Comparison of ENCODE assay signal across 8 cellular contexts in the genomic region with DNA sequence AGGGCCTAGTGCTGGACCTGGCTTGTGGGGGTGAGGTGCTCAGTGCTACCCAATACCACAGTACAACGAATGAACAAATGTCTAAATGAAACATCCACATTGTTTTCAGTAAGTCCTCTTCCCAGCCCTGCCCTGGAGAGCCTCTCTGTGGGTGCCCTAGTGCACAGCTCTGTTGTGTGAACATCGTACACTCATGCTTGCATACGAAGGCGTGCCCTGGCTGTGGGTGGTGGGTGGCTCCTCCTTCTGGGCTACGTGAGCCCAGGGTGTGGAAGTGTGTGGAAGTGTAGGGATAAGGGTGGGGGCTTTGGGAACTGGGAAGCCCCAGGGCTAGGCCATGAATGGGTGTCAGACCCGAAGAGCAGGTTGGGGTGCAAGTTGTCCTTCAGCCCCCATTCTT.
DNase-seq lines count a peak whose midpoint lies in the region; ATAC-seq and TF ChIP-seq lines count a peak whose summit lies in the region.

No MANE protein-coding gene starts in this region.

- H3K36me3 Mint-ChIP-seq in nephron (ENCODE audit: low read depth), result no peaks in the 10 kb centered on the region

- no peaks in the 10 kb centered on the region for H3K36me3 ChIP-seq in BLaER1 treated with 17β-estradiol and CSF1 and Interleukin-3, amounts not matched to agents 10 nM and 100 nM
- no peaks in the 10 kb centered on the region; the same call in 1 of the 2 replicates for H3K36me3 ChIP-seq in KOPT-K1 (ENCODE audit: insufficient read depth, low read length)

- peak overlapping the region in 1 of 11 experiments; percentile 96; a peak in 1 of 22 replicates for H3K9ac ChIP-seq in BLaER1 treated with 17β-estradiol and CSF1 and Interleukin-3, amounts not matched to agents 10 nM and 100 nM

- H3K4me2 ChIP-seq in BLaER1 treated with 17β-estradiol and CSF1 and Interleukin-3, amounts not matched to agents 10 nM and 100 nM, result peak overlapping the region in 7 of 11 experiments; percentile 8 to 97 (median 90); a peak in 4 of 22 replicates

- ATAC-seq in GM21381 (IDR thresholded peaks at IDR 0.05; ENCODE audit: unreplicated experiment), result no peak

- TF ChIP-seq CTCF in choroid plexus epithelial cell (conservative IDR thresholded peaks at IDR 0.05; ENCODE audit: low read depth, low read length) (no peak), nephron (IDR thresholded peaks at IDR 0.05; ENCODE audit: unreplicated experiment in 3 of 3) (no peak)

- H3K4me1 ChIP-seq in BLaER1 treated with 17β-estradiol and CSF1 and Interleukin-3, amounts not matched to agents 10 nM and 100 nM, result peaks cover 32 to 50% (median 42%) of the 10 kb centered on the region in 10 experiments

- no peaks in the 10 kb centered on the region for H3K9me3 Mint-ChIP-seq in nephron

- peak; percentile 5 for DNase-seq in choroid plexus epithelial cell (ENCODE audit: low read depth)
- DNase-seq in 8988T, result no peak
- DNase-seq in stimulated activated CD4-positive, alpha-beta T cell treated with anti-CD3 and anti-CD28 coated beads, Interleukin-2, amount 100 ng/mL, for 24 hours, result no peak
- DNase-seq in medulla oblongata (ENCODE audit: extremely low spot score), result no peak

- no peak overlapping the region for H3K27ac ChIP-seq in BLaER1 treated with 17β-estradiol and CSF1 and Interleukin-3, amounts not matched to agents 10 nM and 100 nM
- H3K27ac ChIP-seq in KOPT-K1 (ENCODE audit: low read depth, low read length, poor library complexity, severe bottlenecking), result peak overlapping the region; percentile 78

- peak overlapping the region in 1 of 3 experiments; percentile 82 for H3K27ac Mint-ChIP-seq in nephron

- H3K27me3 Mint-ChIP-seq in nephron (ENCODE audit: low read depth), result peaks cover 7% of the 10 kb centered on the region

- H3K4me3 Mint-ChIP-seq in nephron, result peak overlapping the region; percentile 71 to 82 (median 80)

- no peaks in the 10 kb centered on the region for H4K20me1 ChIP-seq in BLaER1 treated with 17β-estradiol and CSF1 and Interleukin-3, amounts not matched to agents 10 nM and 100 nM

- H3K9me3 ChIP-seq in BLaER1 treated with 17β-estradiol and CSF1 and Interleukin-3, amounts not matched to agents 10 nM and 100 nM (replicated peaks in 1 of 11), result no peaks in the 10 kb centered on the region
- H3K9me3 ChIP-seq in KOPT-K1 (ENCODE audit: insufficient read depth, low read length, poor library complexity, severe bottlenecking), result no peaks in the 10 kb centered on the region

- no peaks in the 10 kb centered on the region for H3K4me1 Mint-ChIP-seq in nephron

- peak overlapping the region in 5 of 10 experiments; percentile 71 to 89 (median 75); a peak in 4 of 20 replicates for H3K4me3 ChIP-seq in BLaER1 treated with 17β-estradiol and CSF1 and Interleukin-3, amounts not matched to agents 10 nM and 100 nM
- no peak overlapping the region for H3K4me3 ChIP-seq in choroid plexus epithelial cell (ENCODE audit: low read depth, low read length)

- H3K27me3 ChIP-seq in BLaER1 treated with 17β-estradiol and CSF1 and Interleukin-3, amounts not matched to agents 10 nM and 100 nM, result no peaks in the 10 kb centered on the region
